16 cellular contexts compared by ENCODE assay signal in genomic region chr1:44694863-44695478, GRCh38. TPM values are rescaled to one million over a fixed set of nuclear protein-coding genes. Genes with fewer than 3 reads are reported as not detected.
DNase-seq lines count a peak whose midpoint lies in the region; ATAC-seq, FAIRE-seq and TF ChIP-seq lines count a peak whose summit lies in the region.
"Had no signal": no experiment of that assay in that cellular context is flagged by ENCODE, and none has a peak within 500 bp of the region (broad histone marks: within the 10 kb centered on the region; RNA-seq: fewer than 3 reads in every experiment).

No MANE protein-coding gene starts in this region.

- H3K27ac ChIP-seq in HepG2 (ENCODE audit: extremely low read length, insufficient read depth, low read length): no peak overlapping the region
- no peak overlapping the region for H3K27ac ChIP-seq in right cardiac atrium (ENCODE audit: low read length)
- H3K27ac ChIP-seq: gastroesophageal sphincter, left lung had no signal

- TF ChIP-seq POLR2A in HepG2 (IDR thresholded peaks at IDR 0.05; ENCODE audit: insufficient read depth in 1 of 2, low read depth in 2 of 2, low read length in 2 of 2): no peak

- no peaks in the 10 kb centered on the region for H4K20me1 ChIP-seq in HepG2 (ENCODE audit: insufficient read depth, low read length)

- no peak for FAIRE-seq in HepG2 (lab: Jason Lieb, UNC)

- H3K27me3 ChIP-seq in HepG2 (ENCODE audit: control insufficient read depth in 1 of 2, insufficient read depth in 2 of 2, low read length in 2 of 2) (no peaks in the 10 kb centered on the region), right cardiac atrium (ENCODE audit: control insufficient read depth, insufficient read depth) (no peaks in the 10 kb centered on the region)
- H3K27me3 ChIP-seq: gastroesophageal sphincter, left lung had no signal

- TF ChIP-seq CTCF in HepG2 (CRISPR knock-in tag; IDR thresholded peaks at IDR 0.05): peak; percentile 24; the same call in 1 of the 2 replicates

- BruUV-seq in HepG2 (replicated peaks; lab: Mats Ljungman, UMichigan): no TSS peak

- H3K9me3 ChIP-seq in HepG2 (ENCODE audit: low read length): no peaks in the 10 kb centered on the region
- no peaks in the 10 kb centered on the region for H3K9me3 ChIP-seq in right cardiac atrium (ENCODE audit: control insufficient read depth, low read length)
- H3K9me3 ChIP-seq: gastroesophageal sphincter, left lung had no signal

- CTCF ChIA-PET in HepG2 (lab: Yijun Ruan, JAX; ENCODE audit: low intra/inter-chr PET ratio, low total read pairs): no interaction called here

- H3K79me2 ChIP-seq in HepG2 (ENCODE audit: insufficient read depth, low read length): no peaks in the 10 kb centered on the region

- no peak overlapping the region for H2AFZ ChIP-seq in HepG2 (ENCODE audit: low read length)

- DNase-seq in HepG2 (ENCODE audit: low spot score) (peak; percentile 50), right cardiac atrium (no peak), left cardiac atrium (no peak), EL (no peak)
- no peak for DNase-seq in activated CD4-positive, alpha-beta T cell treated with anti-CD3 and anti-CD28 coated beads for 1 hour
- DNase-seq: amniotic stem cell; CD8-positive, alpha-beta T cell; effector CD4-positive, alpha-beta T cell; IMR-90; left lung; NCI-H2029; stimulated activated CD4-positive, alpha-beta T cell treated with anti-CD3 and anti-CD28 coated beads, Interleukin-15, amount 100 ng/mL, for 24 hours had no signal

- no peak for TF ChIP-seq RAD21 in HepG2 (CRISPR knock-in tag; IDR thresholded peaks at IDR 0.05)

- POLR2A ChIA-PET in HepG2 (lab: Yijun Ruan, JAX): no interaction called here

- intact Hi-C loops in HepG2 (cut with micrococcal nuclease; ENCODE audit: unreplicated experiment) (no loop called here), right cardiac atrium (cut with DNase I) (no loop called here), left cardiac atrium (cut with DNase I) (no loop called here)

- peaks cover 28% of the 10 kb centered on the region for H3K4me1 ChIP-seq in HepG2 (ENCODE audit: insufficient read depth, low read length)
- no peaks in the 10 kb centered on the region for H3K4me1 ChIP-seq in right cardiac atrium (ENCODE audit: control insufficient read depth, insufficient read depth, low read length)
- H3K4me1 ChIP-seq: gastroesophageal sphincter had no signal

- H3K4me2 ChIP-seq in HepG2 (ENCODE audit: low read depth, low read length): no peak overlapping the region

- ATAC-seq in GM18517 (IDR thresholded peaks at IDR 0.05; ENCODE audit: unreplicated experiment): peak; percentile 64
- peak; percentile 53 for ATAC-seq in GM21526 (IDR thresholded peaks at IDR 0.05; ENCODE audit: low FRiP score, unreplicated experiment)
- peak; percentile 67 for ATAC-seq in HG03108 (IDR thresholded peaks at IDR 0.05; ENCODE audit: unreplicated experiment)
- peak; percentile 86 for ATAC-seq in HepG2
- ATAC-seq in right cardiac atrium: no peak
- ATAC-seq in left cardiac atrium: no peak
- ATAC-seq: CD8-positive, alpha-beta T cell; gastroesophageal sphincter; left lung had no signal

- TF ChIP-seq EP300 in HepG2 (IDR thresholded peaks at IDR 0.05; ENCODE audit: low read depth in 2 of 2, low read length in 2 of 2) (no peak), HepG2 (CRISPR knock-in tag; IDR thresholded peaks at IDR 0.05; ENCODE audit: borderline replicate concordance) (no peak)

- 63% methylated on average over 7 of the region's 7 CpGs for WGBS in HepG2 (ENCODE audit: low lambda C conversion rate)
- 93% methylated on average over 7 of the region's 7 CpGs for WGBS in right cardiac atrium

- H3K36me3 ChIP-seq in HepG2 (replicated peaks in 1 of 2; ENCODE audit: control insufficient read depth in 1 of 2, insufficient read depth in 2 of 2, low read length in 2 of 2): no peaks in the 10 kb centered on the region
- H3K36me3 ChIP-seq: left lung had no signal

- in situ Hi-C loops in HepG2 (cut with HindIII; ENCODE audit: extremely low pct_ligation_motif_present, low pct_unique_long_range_greater_than_20kb): no loop called here

- no peak overlapping the region for H3K4me3 ChIP-seq in HepG2 (replicated peaks in 1 of 3; ENCODE audit: insufficient read depth in 1 of 3, low read depth in 2 of 3, low read length in 3 of 3)
- H3K4me3 ChIP-seq in right cardiac atrium (ENCODE audit: low read length): no peak overlapping the region
- H3K4me3 ChIP-seq: gastroesophageal sphincter, left lung had no signal

- H3K9ac ChIP-seq in HepG2 (ENCODE audit: insufficient read depth, low read depth, low read length): no peak overlapping the region

RNA-seq across cellular contexts. Expression of gene ARMH1, which starts 20.5 kb away (rescaled TPM):
- total RNA-seq in HepG2 (2016; rRNA removed; fragmentation: Illumina TruSeq; extraction: Trizol) (not detected in 2 replicates), right cardiac atrium (1 to 10 TPM in 2 of 4 donors, under 1 TPM in 2; 0.39 to 1.2 (median 0.84) TPM), left cardiac atrium (1 to 10 TPM in 1 of 2 donors, under 1 TPM in 1; 0.16 to 1.2 TPM)
- not detected in 2 replicates for total RNA-seq in HepG2 (2016; cell fraction: cytosol; rRNA removed; fragmentation: Illumina TruSeq; extraction: Trizol; ENCODE audit: low read depth)
- total RNA-seq in HepG2 (2016; cell fraction: insoluble cytoplasmic fraction; rRNA removed; fragmentation: Illumina TruSeq; extraction: Trizol): 0.35 TPM in 1 of 2 replicates, not detected in the other
- not detected in 2 replicates for total RNA-seq in HepG2 (2016; cell fraction: membrane; rRNA removed; fragmentation: Illumina TruSeq; extraction: Trizol)
- total RNA-seq in HepG2 (2016; cell fraction: nucleus; rRNA removed; fragmentation: Illumina TruSeq; extraction: Trizol): not detected in 2 replicates
- polyA plus RNA-seq in HepG2 (2011; rRNA removed) (0.69 and 1.1 TPM in 2 replicates), right cardiac atrium (0.91 TPM)
- polyA plus RNA-seq in HepG2 (2011; cell fraction: cytosol; rRNA removed): 0.37 and 0.52 TPM in 2 replicates
- 5.8 and 7.5 TPM in 2 replicates for polyA plus RNA-seq in HepG2 (2011; cell fraction: nucleus; rRNA removed)
- polyA plus RNA-seq in HepG2 (2012): 0.35 and 1.7 TPM in 2 replicates
- polyA plus RNA-seq in HepG2 (2016; cell fraction: cytosol; fragmentation: Illumina TruSeq; extraction: Trizol; ENCODE audit: low read depth): not detected in 2 replicates
- polyA plus RNA-seq in HepG2 (2016; cell fraction: insoluble cytoplasmic fraction; fragmentation: Illumina TruSeq; extraction: Trizol; ENCODE audit: low read depth): not detected in 2 replicates
- not detected in 2 replicates for polyA plus RNA-seq in HepG2 (2016; cell fraction: membrane; fragmentation: Illumina TruSeq; extraction: Trizol; ENCODE audit: low read depth)
- polyA plus RNA-seq in HepG2 (2016; cell fraction: nucleus; fragmentation: Illumina TruSeq; extraction: Trizol; ENCODE audit: insufficient read depth, low read depth): not detected in 2 replicates
- polyA minus RNA-seq in HepG2 (2011; rRNA and poly(A)+ RNA removed; ENCODE audit: low replicate concordance): 2.2 TPM in 1 of 2 replicates, not detected in the other
- polyA minus RNA-seq in HepG2 (2011; cell fraction: cytosol; rRNA and poly(A)+ RNA removed): not detected in 2 replicates
- polyA minus RNA-seq in HepG2 (2011; cell fraction: nucleus; rRNA and poly(A)+ RNA removed): 1.7 TPM in 1 of 2 replicates, not detected in the other

RNA-seq across cellular contexts. Expression of gene TMEM53, which starts 20.7 kb away (rescaled TPM):
- total RNA-seq in HepG2 (2016; rRNA removed; fragmentation: Illumina TruSeq; extraction: Trizol) (12.6 and 13.8 TPM in 2 replicates), right cardiac atrium (10 to 100 TPM; 12.0 to 16.8 (median 13.1) TPM), left cardiac atrium (10 to 100 TPM; 11.1 to 11.4 TPM)
- total RNA-seq in HepG2 (2016; cell fraction: cytosol; rRNA removed; fragmentation: Illumina TruSeq; extraction: Trizol; ENCODE audit: low read depth): 9.7 and 10.8 TPM in 2 replicates
- 11.0 and 12.5 TPM in 2 replicates for total RNA-seq in HepG2 (2016; cell fraction: insoluble cytoplasmic fraction; rRNA removed; fragmentation: Illumina TruSeq; extraction: Trizol)
- 11.8 and 17.4 TPM in 2 replicates for total RNA-seq in HepG2 (2016; cell fraction: membrane; rRNA removed; fragmentation: Illumina TruSeq; extraction: Trizol)
- total RNA-seq in HepG2 (2016; cell fraction: nucleus; rRNA removed; fragmentation: Illumina TruSeq; extraction: Trizol): 5.8 and 7.3 TPM in 2 replicates
- polyA plus RNA-seq in HepG2 (2011; rRNA removed) (20.2 and 22.3 TPM in 2 replicates), right cardiac atrium (13.3 TPM)
- 23.3 and 31.3 TPM in 2 replicates for polyA plus RNA-seq in HepG2 (2011; cell fraction: cytosol; rRNA removed)
- polyA plus RNA-seq in HepG2 (2011; cell fraction: nucleus; rRNA removed): 16.1 and 17.2 TPM in 2 replicates
- polyA plus RNA-seq in HepG2 (2012): 14.0 and 14.1 TPM in 2 replicates
- 17.0 and 20.1 TPM in 2 replicates for polyA plus RNA-seq in HepG2 (2016; cell fraction: cytosol; fragmentation: Illumina TruSeq; extraction: Trizol; ENCODE audit: low read depth)
- polyA plus RNA-seq in HepG2 (2016; cell fraction: insoluble cytoplasmic fraction; fragmentation: Illumina TruSeq; extraction: Trizol; ENCODE audit: low read depth): 14.9 and 21.4 TPM in 2 replicates
- polyA plus RNA-seq in HepG2 (2016; cell fraction: membrane; fragmentation: Illumina TruSeq; extraction: Trizol; ENCODE audit: low read depth): 17.6 and 20.4 TPM in 2 replicates
- 14.6 and 19.8 TPM in 2 replicates for polyA plus RNA-seq in HepG2 (2016; cell fraction: nucleus; fragmentation: Illumina TruSeq; extraction: Trizol; ENCODE audit: insufficient read depth, low read depth)
- 19.3 and 62.1 TPM in 2 replicates for polyA minus RNA-seq in HepG2 (2011; rRNA and poly(A)+ RNA removed; ENCODE audit: low replicate concordance)
- polyA minus RNA-seq in HepG2 (2011; cell fraction: cytosol; rRNA and poly(A)+ RNA removed): 18.5 and 20.3 TPM in 2 replicates
- polyA minus RNA-seq in HepG2 (2011; cell fraction: nucleus; rRNA and poly(A)+ RNA removed): 5.9 and 6.3 TPM in 2 replicates

RNA-seq across cellular contexts. Expression of gene RNU5D-1, which starts 36.0 kb away (rescaled TPM):
- total RNA-seq in HepG2 (2016; rRNA removed; fragmentation: Illumina TruSeq; extraction: Trizol) (165 TPM in 1 of 2 replicates, not detected in the other), right cardiac atrium (not detected), left cardiac atrium (not detected)
- 252 and 278 TPM in 2 replicates for total RNA-seq in HepG2 (2016; cell fraction: cytosol; rRNA removed; fragmentation: Illumina TruSeq; extraction: Trizol; ENCODE audit: low read depth)
- total RNA-seq in HepG2 (2016; cell fraction: insoluble cytoplasmic fraction; rRNA removed; fragmentation: Illumina TruSeq; extraction: Trizol): 103 and 268 TPM in 2 replicates
- total RNA-seq in HepG2 (2016; cell fraction: membrane; rRNA removed; fragmentation: Illumina TruSeq; extraction: Trizol): 148 TPM in 1 of 2 replicates, not detected in the other
- total RNA-seq in HepG2 (2016; cell fraction: nucleus; rRNA removed; fragmentation: Illumina TruSeq; extraction: Trizol): 2,234 and 2,499 TPM in 2 replicates
- polyA plus RNA-seq in HepG2 (2011; rRNA removed) (not detected in 2 replicates), right cardiac atrium (not detected)
- polyA plus RNA-seq in HepG2 (2011; cell fraction: cytosol; rRNA removed): not detected in 2 replicates
- under 0.01 TPM in 1 of 2 replicates, not detected in the other for polyA plus RNA-seq in HepG2 (2011; cell fraction: nucleus; rRNA removed)
- polyA plus RNA-seq in HepG2 (2012): not detected in 2 replicates
- not detected in 2 replicates for polyA plus RNA-seq in HepG2 (2016; cell fraction: cytosol; fragmentation: Illumina TruSeq; extraction: Trizol; ENCODE audit: low read depth)
- not detected in 2 replicates for polyA plus RNA-seq in HepG2 (2016; cell fraction: insoluble cytoplasmic fraction; fragmentation: Illumina TruSeq; extraction: Trizol; ENCODE audit: low read depth)
- not detected in 2 replicates for polyA plus RNA-seq in HepG2 (2016; cell fraction: membrane; fragmentation: Illumina TruSeq; extraction: Trizol; ENCODE audit: low read depth)
- not detected in 2 replicates for polyA plus RNA-seq in HepG2 (2016; cell fraction: nucleus; fragmentation: Illumina TruSeq; extraction: Trizol; ENCODE audit: insufficient read depth, low read depth)
- polyA minus RNA-seq in HepG2 (2011; rRNA and poly(A)+ RNA removed; ENCODE audit: low replicate concordance): under 0.01 TPM in 2 replicates
- polyA minus RNA-seq in HepG2 (2011; cell fraction: cytosol; rRNA and poly(A)+ RNA removed): 1,580 and 1,780 TPM in 2 replicates
- under 0.01 TPM in 2 replicates for polyA minus RNA-seq in HepG2 (2011; cell fraction: nucleus; rRNA and poly(A)+ RNA removed)
- total RNA-seq: CD8-positive, alpha-beta T cell; gastroesophageal sphincter; IMR-90; left lung had no signal
- polyA plus RNA-seq: IMR-90 had no signal

RNA-seq across cellular contexts. Expression of gene KIF2C, which starts 44.7 kb away (rescaled TPM):
- total RNA-seq in HepG2 (2016; rRNA removed; fragmentation: Illumina TruSeq; extraction: Trizol) (53.7 and 72.9 TPM in 2 replicates), right cardiac atrium (1 to 10 TPM in 3 of 4 donors, under 1 TPM in 1; 0.39 to 2.5 (median 1.6) TPM), left cardiac atrium (1 to 10 TPM; 1.2 TPM)
- 9.7 and 10.2 TPM in 2 replicates for total RNA-seq in HepG2 (2016; cell fraction: cytosol; rRNA removed; fragmentation: Illumina TruSeq; extraction: Trizol; ENCODE audit: low read depth)
- 54.6 and 71.7 TPM in 2 replicates for total RNA-seq in HepG2 (2016; cell fraction: insoluble cytoplasmic fraction; rRNA removed; fragmentation: Illumina TruSeq; extraction: Trizol)
- total RNA-seq in HepG2 (2016; cell fraction: membrane; rRNA removed; fragmentation: Illumina TruSeq; extraction: Trizol): 15.0 and 17.3 TPM in 2 replicates
- 38.6 and 44.7 TPM in 2 replicates for total RNA-seq in HepG2 (2016; cell fraction: nucleus; rRNA removed; fragmentation: Illumina TruSeq; extraction: Trizol)
- polyA plus RNA-seq in HepG2 (2011; rRNA removed) (18.7 and 29.7 TPM in 2 replicates), right cardiac atrium (0.66 TPM)
- polyA plus RNA-seq in HepG2 (2011; cell fraction: cytosol; rRNA removed): 19.6 and 27.5 TPM in 2 replicates
- polyA plus RNA-seq in HepG2 (2011; cell fraction: nucleus; rRNA removed): 24.9 and 38.1 TPM in 2 replicates
- polyA plus RNA-seq in HepG2 (2012): 10.5 and 22.4 TPM in 2 replicates
- polyA plus RNA-seq in HepG2 (2016; cell fraction: cytosol; fragmentation: Illumina TruSeq; extraction: Trizol; ENCODE audit: low read depth): 4.1 and 4.3 TPM in 2 replicates
- polyA plus RNA-seq in HepG2 (2016; cell fraction: insoluble cytoplasmic fraction; fragmentation: Illumina TruSeq; extraction: Trizol; ENCODE audit: low read depth): 53.4 and 53.6 TPM in 2 replicates
- 7.5 and 8.7 TPM in 2 replicates for polyA plus RNA-seq in HepG2 (2016; cell fraction: membrane; fragmentation: Illumina TruSeq; extraction: Trizol; ENCODE audit: low read depth)
- polyA plus RNA-seq in HepG2 (2016; cell fraction: nucleus; fragmentation: Illumina TruSeq; extraction: Trizol; ENCODE audit: insufficient read depth, low read depth): 60.0 and 62.0 TPM in 2 replicates
- 31.3 and 83.4 TPM in 2 replicates for polyA minus RNA-seq in HepG2 (2011; rRNA and poly(A)+ RNA removed; ENCODE audit: low replicate concordance)
- polyA minus RNA-seq in HepG2 (2011; cell fraction: cytosol; rRNA and poly(A)+ RNA removed): 16.1 and 23.2 TPM in 2 replicates
- polyA minus RNA-seq in HepG2 (2011; cell fraction: nucleus; rRNA and poly(A)+ RNA removed): 17.5 and 27.9 TPM in 2 replicates

Comparison
In these comparisons a context has a peak if more than half of its experiments do, and no peak if none do; other contexts are left out.
1. ATAC-seq: peak in GM18517 (single experiment), GM21526 (single experiment), HG03108 (single experiment) and HepG2 (single experiment); none in right cardiac atrium (0 of 2) and left cardiac atrium (0 of 2).